ENCODE assay signal across 8 cellular contexts in the genomic region with DNA sequence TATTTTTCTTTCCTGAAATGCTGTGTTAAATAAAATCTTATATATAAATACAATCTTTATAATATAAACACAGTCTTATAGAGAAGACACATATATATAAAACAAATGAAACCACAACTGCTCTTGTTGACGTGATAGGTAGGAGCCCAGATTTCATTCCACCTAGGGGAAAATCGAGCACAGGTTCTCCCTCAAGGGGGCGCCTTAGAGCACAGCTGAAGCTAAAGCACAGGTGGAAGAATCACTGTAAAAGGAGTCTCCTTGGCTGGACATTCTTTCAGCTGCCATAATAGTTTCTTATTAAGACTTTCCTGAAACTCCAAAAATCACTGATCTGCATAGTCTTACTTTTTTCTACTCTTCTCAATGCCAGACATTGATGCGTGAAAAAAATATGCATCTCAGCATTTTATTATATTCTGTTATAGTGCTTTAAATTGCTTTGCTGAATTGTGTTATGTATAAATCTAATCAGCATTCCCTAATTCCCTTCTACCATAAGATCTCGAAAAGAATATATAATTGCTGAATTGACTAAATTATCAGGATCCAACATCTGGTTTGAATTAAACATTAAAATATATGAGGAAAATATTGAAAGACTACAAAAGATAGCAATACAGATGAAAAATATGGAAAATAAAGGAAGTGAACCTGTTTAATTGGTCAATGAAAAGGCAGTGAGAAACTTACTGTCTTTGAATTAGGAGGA. TPM values are rescaled to one million over a fixed set of nuclear protein-coding genes. Genes with fewer than 3 reads are reported as not detected.
DNase-seq lines count a peak whose midpoint lies in the region; ATAC-seq and TF ChIP-seq lines count a peak whose summit lies in the region.

No MANE protein-coding gene starts in this region.

- BruUV-seq in A673 (replicated peaks; lab: Mats Ljungman, UMichigan): no TSS peak

- H2AFZ ChIP-seq in OCI-LY1 (ENCODE audit: low read length): no peak overlapping the region

- H3F3A ChIP-seq in OCI-LY1 (ENCODE audit: insufficient read depth, low read length): no peaks in the 10 kb centered on the region

- H3K36me3 ChIP-seq in A673 (ENCODE audit: insufficient read depth, low read length, poor library complexity, severe bottlenecking) (no peaks in the 10 kb centered on the region), OCI-LY1 (ENCODE audit: insufficient read depth, low read length) (no peaks in the 10 kb centered on the region)

- ATAC-seq in omental fat pad (ENCODE audit: low FRiP score): no peak

- H3K4me3 ChIP-seq in A673 (ENCODE audit: low read depth, low read length, poor library complexity, severe bottlenecking) (no peak overlapping the region), OCI-LY1 (ENCODE audit: low read depth, low read length, poor library complexity, severe bottlenecking) (no peak overlapping the region), dorsolateral prefrontal cortex (peak overlapping the region in 2 of 59 donors; percentile 0 to 19)

- TF ChIP-seq CTCF in A673 (conservative IDR thresholded peaks at IDR 0.05; ENCODE audit: low read depth, low read length) (peak; percentile 89), GM13976 (IDR thresholded peaks at IDR 0.05; ENCODE audit: borderline replicate concordance, control extremely low read depth, extremely low read depth, insufficient read depth, missing control alignments) (peak; percentile 51), OCI-LY1 (IDR thresholded peaks at IDR 0.05; ENCODE audit: low read length) (peak; percentile 57), dorsolateral prefrontal cortex (IDR thresholded peaks at IDR 0.05 in 54 of 56, conservative IDR thresholded peaks at IDR 0.05 in 2 of 56; ENCODE audit: low read depth in 1 of 56, partially characterized antibody in 56 of 56) (peak in 51 of 56 donors; percentile 10 to 63 (median 43)), omental fat pad (IDR thresholded peaks at IDR 0.05) (no peak)

- H3K9ac ChIP-seq in OCI-LY1 (ENCODE audit: low read length): no peak overlapping the region

- no peaks in the 10 kb centered on the region for H4K20me1 ChIP-seq in OCI-LY1 (ENCODE audit: insufficient read depth, low read length)

- intact Hi-C loops in A673 (cut with micrococcal nuclease; ENCODE audit: unreplicated experiment) (no loop called here), dorsolateral prefrontal cortex (cut with DNase I) (no loop called here)

- POLR2A ChIA-PET in A673 (lab: Charles Lee; ENCODE audit: low non-redundant PET): no interaction called here

- H3K27me3 ChIP-seq in A673 (replicated peaks; ENCODE audit: insufficient read depth, low read depth, low read length, poor library complexity): no peaks in the 10 kb centered on the region
- H3K27me3 ChIP-seq in OCI-LY1 (ENCODE audit: insufficient read depth, low read length): no peaks in the 10 kb centered on the region
- H3K27me3 ChIP-seq in dorsolateral prefrontal cortex: no peaks in the 10 kb centered on the region

- H3K9me3 ChIP-seq in A673 (ENCODE audit: low read depth, low read length, poor library complexity, severe bottlenecking): no peaks in the 10 kb centered on the region
- no peaks in the 10 kb centered on the region for H3K9me3 ChIP-seq in OCI-LY1 (ENCODE audit: low read length)

- H3K27ac ChIP-seq in A673 (ENCODE audit: low read depth, low read length, poor library complexity, severe bottlenecking) (no peak overlapping the region), OCI-LY1 (ENCODE audit: low read depth, low read length, poor library complexity, severe bottlenecking) (no peak overlapping the region), dorsolateral prefrontal cortex (no peak overlapping the region)

- DNase-seq in A673 (ENCODE audit: low spot score) (peak; percentile 45), GM13976 (ENCODE audit: low spot score) (peak; percentile 45), dorsolateral prefrontal cortex (no peak), omental fat pad (ENCODE audit: low spot score) (peak; percentile 23), NCI-H526 treated with DMSO at 0.1 percent for 48 hours (lab: John Stamatoyannopoulos, UW) (no peak), SW480 (ENCODE audit: low spot score) (no peak), NCI-H128 (lab: John Stamatoyannopoulos, UW; ENCODE audit: unreplicated experiment) (no peak)

- H3K79me2 ChIP-seq in OCI-LY1 (ENCODE audit: insufficient read depth, low read length): no peaks in the 10 kb centered on the region

- H3K4me1 ChIP-seq in A673 (ENCODE audit: insufficient read depth, low read length, poor library complexity, severe bottlenecking): no peaks in the 10 kb centered on the region
- H3K4me1 ChIP-seq in OCI-LY1 (ENCODE audit: insufficient read depth, low read length, severe bottlenecking): no peaks in the 10 kb centered on the region

- H3K9me2 ChIP-seq in OCI-LY1 (ENCODE audit: low read depth, low read length): no peaks in the 10 kb centered on the region

- CTCF ChIA-PET in A673 (lab: Charles Lee): interaction anchor here (0.6 kb wide), 1 partner anchor 9 kb away, joined by 3 read pairs; no protein-coding TSS in a partner anchor

- no peak overlapping the region for H3K4me2 ChIP-seq in OCI-LY1 (ENCODE audit: low read length)

- in situ Hi-C loops in GM13976 (cut with MboI; ENCODE audit: low sequenced_read_pairs, unreplicated experiment): no loop called here

RNA-seq across cellular contexts. Expression of a gene that starts 25.5 kb away (rescaled TPM):
- total RNA-seq in A673 (2021) (not detected in 2 replicates), dorsolateral prefrontal cortex (10 to 100 TPM in 112 of 120 experiments, 1 to 10 TPM in 8; 4.2 to 39.2 (median 22.2) TPM), omental fat pad (under 1 TPM in 1 of 4 donors, not detected in 3; 0.13 TPM)

Comparison
In these comparisons a context has a peak if more than half of its experiments do, and no peak if none do; other contexts are left out.
1. DNase-seq: peak in A673 (single experiment), GM13976 (single experiment) and omental fat pad (single experiment); none in dorsolateral prefrontal cortex (0 of 10), NCI-H526 treated with DMSO at 0.1 percent for 48 hours (single experiment), SW480 (single experiment) and NCI-H128 (single experiment).
2. CTCF ChIP-seq: peak in A673 (single experiment), GM13976 (single experiment), OCI-LY1 (single experiment) and dorsolateral prefrontal cortex (51 of 56); none in omental fat pad (0 of 3).